Comparison of ENCODE assay signal across 10 cellular contexts in the genomic region with DNA sequence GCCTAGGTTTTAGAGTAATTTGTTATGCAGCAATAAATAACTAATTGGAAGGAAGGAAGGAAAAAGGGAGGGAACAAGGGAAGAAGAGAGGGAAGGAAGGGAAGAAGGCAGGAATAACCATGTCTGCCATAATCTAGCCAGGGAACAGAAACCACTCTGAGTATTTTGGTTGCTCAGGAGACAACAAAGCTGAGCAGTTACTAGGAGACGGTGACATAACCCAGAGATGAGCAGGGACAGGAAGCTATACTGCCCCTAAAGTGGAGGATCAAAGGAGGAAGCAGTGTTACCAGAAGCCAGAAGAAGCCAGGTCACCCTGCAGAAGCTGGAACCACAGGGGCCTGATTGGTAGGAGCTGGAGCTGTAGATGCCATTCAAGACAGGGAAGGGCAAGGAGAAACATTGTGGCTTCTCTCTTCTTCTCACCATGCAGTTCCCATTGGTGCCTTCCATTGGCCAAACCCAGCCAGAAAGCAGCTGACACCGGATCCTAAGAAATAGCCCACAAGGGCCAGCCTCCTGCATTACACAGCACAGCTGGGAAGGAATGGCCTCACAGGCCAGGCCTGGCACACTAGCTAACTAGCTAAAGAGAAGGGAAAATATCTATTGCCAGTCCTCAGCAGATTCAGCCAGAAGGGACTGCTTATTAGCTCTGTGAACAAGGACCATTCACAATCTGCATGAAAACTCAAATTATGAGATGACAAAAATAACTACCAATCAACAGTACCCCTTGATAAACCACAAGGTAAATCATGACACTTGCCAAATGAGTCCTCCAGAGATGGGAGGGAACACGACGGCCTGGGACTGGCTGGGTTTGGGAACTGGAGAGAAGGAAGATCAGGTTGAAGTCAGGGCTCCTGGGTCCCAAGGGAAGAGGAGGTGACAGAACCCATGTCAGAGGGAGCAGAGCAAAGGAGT.
DNase-seq lines count a peak whose midpoint lies in the region; ATAC-seq and TF ChIP-seq lines count a peak whose summit lies in the region.
"Had no signal": no experiment of that assay in that cellular context is flagged by ENCODE, and none has a peak within 500 bp of the region (broad histone marks: within the 10 kb centered on the region; RNA-seq: fewer than 3 reads in every experiment).

No MANE protein-coding gene starts in this region.

- peaks cover under 1% of the 10 kb centered on the region in 2 donors for H3K9me3 Mint-ChIP-seq in activated T-cell treated with anti-CD3 and anti-CD28 coated beads, Interleukin-2, amount 50 U/mL, for 72 hours

- no peak for DNase-seq in activated T-cell treated with anti-CD3 and anti-CD28 coated beads, Interleukin-2, amount 50 U/mL, for 72 hours
- no peak for DNase-seq in NCI-H2081 (lab: John Stamatoyannopoulos, UW)
- DNase-seq in dorsolateral prefrontal cortex = no peak
- no peak for DNase-seq in foreskin fibroblast
- DNase-seq in kidney tubule cell (ENCODE audit: low spot score) = no peak

- no peaks in the 10 kb centered on the region for H3K36me3 Mint-ChIP-seq in activated T-cell treated with anti-CD3 and anti-CD28 coated beads, Interleukin-2, amount 50 U/mL, for 72 hours (ENCODE audit: insufficient read depth in 2 of 2)

- peaks cover 0 to 81% (median 48%) of the 10 kb centered on the region in 45 donors for H3K27me3 ChIP-seq in dorsolateral prefrontal cortex

- ATAC-seq in GM19467 (IDR thresholded peaks at IDR 0.05; ENCODE audit: unreplicated experiment) (peak; percentile 29), HG03432 (IDR thresholded peaks at IDR 0.05; ENCODE audit: unreplicated experiment) (peak; percentile 31)
- ATAC-seq in activated T-cell treated with anti-CD3 and anti-CD28 coated beads, Interleukin-2, amount 50 U/mL, for 72 hours (replicated peaks in 1 of 2) = peak; percentile 2 to 13

- H3K4me3 Mint-ChIP-seq in activated T-cell treated with anti-CD3 and anti-CD28 coated beads, Interleukin-2, amount 50 U/mL, for 72 hours = peak overlapping the region in 1 of 2 donors; percentile 59

- intact Hi-C loops in dorsolateral prefrontal cortex (cut with DNase I) = no loop called here

- peaks cover 35% of the 10 kb centered on the region for H3K27me3 Mint-ChIP-seq in activated T-cell treated with anti-CD3 and anti-CD28 coated beads, Interleukin-2, amount 50 U/mL, for 72 hours (ENCODE audit: low read depth)

- H3K27ac Mint-ChIP-seq in activated T-cell treated with anti-CD3 and anti-CD28 coated beads, Interleukin-2, amount 50 U/mL, for 72 hours = peak overlapping the region; percentile 49

- H3K4me1 Mint-ChIP-seq in activated T-cell treated with anti-CD3 and anti-CD28 coated beads, Interleukin-2, amount 50 U/mL, for 72 hours (ENCODE audit: low read depth) = peaks cover 20% of the 10 kb centered on the region

- H3K27ac ChIP-seq in dorsolateral prefrontal cortex = no peak overlapping the region
- H3K27ac ChIP-seq: neutrophil, thoracic aorta had no signal

- TF ChIP-seq CTCF in dorsolateral prefrontal cortex (IDR thresholded peaks at IDR 0.05 in 54 of 56, conservative IDR thresholded peaks at IDR 0.05 in 2 of 56; ENCODE audit: low read depth in 1 of 56, partially characterized antibody in 56 of 56) (no peak), foreskin fibroblast (IDR thresholded peaks at IDR 0.05; ENCODE audit: low read depth, low read length) (no peak)

- H3K4me3 ChIP-seq in GM08714 (ENCODE audit: low read length) = peak overlapping the region; percentile 22; the same call in 1 of the 2 replicates
- no peak overlapping the region for H3K4me3 ChIP-seq in dorsolateral prefrontal cortex
- no peak overlapping the region for H3K4me3 ChIP-seq in foreskin fibroblast (ENCODE audit: low read depth in 1 of 2, low read length in 2 of 2)
- H3K4me3 ChIP-seq: thoracic aorta had no signal
